26 cellular contexts compared by ENCODE assay signal in genomic region chr14:64255756-64256155, GRCh38.
"Had no signal": no experiment of that assay in that cellular context is flagged by ENCODE, and none has a peak within 500 bp of the region (broad histone marks: within the 10 kb centered on the region; RNA-seq: fewer than 3 reads in every experiment).

No MANE protein-coding gene starts in this region.

- H3K9me3 Mint-ChIP-seq: T-cell had no signal

- H3K4me3 Mint-ChIP-seq: T-cell had no signal

- H3K9me3 ChIP-seq: Peyer's patch, SJSA1 had no signal

- H3K4me1 Mint-ChIP-seq: T-cell had no signal

- H3K4me1 ChIP-seq: Peyer's patch had no signal

- ATAC-seq: PC-3, T-cell had no signal

- H3K27me3 ChIP-seq: Peyer's patch, SJSA1 had no signal

- DNase-seq: KG1, MM.1S, MV-4-11, NCI-H1092, NCI-H1105, NCI-H1417 treated with DMSO at 0.1 percent for 48 hours, NCI-H1436 treated with DMSO at 0.1 percent for 48 hours, NCI-H1694 treated with DMSO at 0.1 percent for 48 hours, NCI-H187 treated with DMSO at 0.1 percent for 48 hours, NCI-H2029, NCI-H2171 treated with DMSO at 0.1 percent for 48 hours, NCI-H2227 treated with DMSO at 0.1 percent for 48 hours, NCI-H345, NCI-H446, NCI-H510A treated with DMSO at 0.1 percent for 48 hours, NCI-H524 treated with DMSO at 0.1 percent for 48 hours, NCI-H526 treated with DMSO at 0.1 percent for 48 hours, NCI-H774, PC-3, Peyer's patch, Right ventricle myocardium superior, RPMI8226, SHP77 treated with DMSO at 0.1 percent for 48 hours, T-cell had no signal

- H3K27ac ChIP-seq: Peyer's patch, SJSA1, SK-N-MC had no signal

- H3K4me3 ChIP-seq: Peyer's patch, SJSA1, SK-N-MC had no signal

- H3K36me3 ChIP-seq: Peyer's patch, SJSA1 had no signal

- H3K36me3 Mint-ChIP-seq: T-cell had no signal

- H3K27ac Mint-ChIP-seq: T-cell had no signal
